In the genomic region with DNA sequence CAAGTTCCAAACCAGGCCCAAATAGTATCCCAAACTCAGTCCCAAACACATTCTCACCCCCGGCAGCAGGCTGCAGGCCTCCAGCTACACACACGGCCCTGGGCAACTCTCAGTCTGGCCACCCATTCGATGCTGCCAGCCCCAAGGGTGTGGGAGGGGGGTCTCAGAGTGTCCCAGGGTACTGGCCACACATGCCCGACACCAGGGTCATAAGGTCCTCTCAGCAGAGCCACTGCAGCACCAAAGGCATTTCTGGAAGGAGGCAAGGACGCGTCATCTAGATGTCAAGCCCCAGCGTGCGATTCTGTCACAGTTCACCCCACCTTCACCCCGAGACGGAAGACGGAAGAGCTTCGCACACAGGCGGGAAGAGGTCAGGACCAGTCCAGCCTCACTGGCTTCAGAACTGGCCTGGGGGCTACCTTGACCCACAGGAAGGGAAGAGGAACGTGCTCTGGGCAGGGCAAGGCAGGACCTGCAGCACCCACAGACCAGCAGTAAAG, we compare ENCODE assay signal across 13 cellular contexts. TPM values are rescaled to one million over a fixed set of nuclear protein-coding genes. Genes with fewer than 3 reads are reported as not detected.
A peak's percentile ranks its signal among the peaks of the same experiment; 100 is the strongest.
DNase-seq lines count a peak whose midpoint lies in the region; ATAC-seq and TF ChIP-seq lines count a peak whose summit lies in the region.
"Had no signal": no experiment of that assay in that cellular context is flagged by ENCODE, and none has a peak within 500 bp of the region (broad histone marks: within the 10 kb centered on the region; RNA-seq: fewer than 3 reads in every experiment).

No MANE protein-coding gene starts in this region.

- H3K4ac ChIP-seq in H9 (ENCODE audit: low read depth, low read length), result no peak overlapping the region

- H3K23me2 ChIP-seq in H9 (ENCODE audit: insufficient read length, low read depth, low read length, poor library complexity, severe bottlenecking), result no peaks in the 10 kb centered on the region

- H2BK12ac ChIP-seq in H9 (ENCODE audit: insufficient read length, low read depth, low read length), result no peak overlapping the region

- no peak overlapping the region for H2AFZ ChIP-seq in H9 (ENCODE audit: low read length)

- no peak overlapping the region for H2BK20ac ChIP-seq in H9 (ENCODE audit: low read depth, low read length, poor library complexity, severe bottlenecking)

- DNase-seq in H9 (no peak), chondrocyte (ENCODE audit: low spot score) (no peak), left colon (no peak), spleen (peak; percentile 64), mesothelial cell of epicardium (ENCODE audit: low spot score in 2 of 2, unreplicated experiment in 2 of 2) (no peak), SW480 (ENCODE audit: low spot score) (no peak), middle frontal gyrus (ENCODE audit: extremely low spot score, low spot score) (no peak), Kasumi-1 (lab: John Stamatoyannopoulos, UW) (no peak)
- DNase-seq: activated CD4-positive, CD25-positive, alpha-beta regulatory T cell; DMS153; effector memory CD8-positive, alpha-beta T cell; NCI-H1048 had no signal

- H3K4me1 Mint-ChIP-seq in H9 (peaks cover 0 to 5% of the 10 kb centered on the region in 2 experiments; a peak in 1 of 4 replicates), chondrocyte (ENCODE audit: low read depth) (peaks cover 23% of the 10 kb centered on the region), mesothelial cell of epicardium (peaks cover 8% of the 10 kb centered on the region)

- H2BK120ac ChIP-seq in H9 (ENCODE audit: low read depth, low read length, poor library complexity, severe bottlenecking), result no peak overlapping the region

- H3K27ac Mint-ChIP-seq in H9 (peak overlapping the region in 2 of 3 experiments; percentile 33 to 62; a peak in 5 of 7 replicates), chondrocyte (ENCODE audit: unreplicated experiment) (peak overlapping the region; percentile 78), mesothelial cell of epicardium (no peak overlapping the region)
- H3K27ac Mint-ChIP-seq: B cell; effector memory CD8-positive, alpha-beta T cell had no signal

- H3K27ac ChIP-seq in H9 (ENCODE audit: insufficient read length, low read depth, low read length) (no peak overlapping the region), spleen (peak overlapping the region in 4 of 8 donors; percentile 25 to 54 (median 38))

- ATAC-seq in left colon, result peak; percentile 22
- ATAC-seq: effector memory CD8-positive, alpha-beta T cell had no signal

- no peaks in the 10 kb centered on the region for H3K79me2 ChIP-seq in H9 (ENCODE audit: insufficient read depth, low read length)

- H4K5ac ChIP-seq in H9 (ENCODE audit: insufficient read length, low read depth, low read length), result no peak overlapping the region

- no CpG with 5 or more reads among the region's 14 CpGs for WGBS in H9 (ENCODE audit: extremely low coverage, insufficient read length, low lambda C conversion rate)
- WGBS in spleen, 5 donors, result 65 to 83% (median 70%) methylated on average over 14 of the region's 14 CpGs

- H3K56ac ChIP-seq in H9 (ENCODE audit: insufficient read length, low read depth, low read length), result no peak overlapping the region

- no peak overlapping the region for H2BK15ac ChIP-seq in H9 (ENCODE audit: low read depth, low read length)

- no peak overlapping the region for H3K9ac ChIP-seq in H9 (ENCODE audit: extremely low read depth, insufficient read length, low read length)

- H4K8ac ChIP-seq in H9 (replicated peaks; ENCODE audit: insufficient read length, low read depth, low read length), result no peak overlapping the region

- no peak overlapping the region for H3K4me3 ChIP-seq in spleen

- no peak overlapping the region for H2AK5ac ChIP-seq in H9 (ENCODE audit: insufficient read length, low read length)

- no peak overlapping the region for H3T11ph ChIP-seq in H9 (ENCODE audit: low read length)

- H3K9me3 ChIP-seq in H9 (ENCODE audit: control insufficient read depth, low read depth, low read length) (no peaks in the 10 kb centered on the region), spleen (no peaks in the 10 kb centered on the region)

- H2BK5ac ChIP-seq in H9 (ENCODE audit: insufficient read length, low read length), result no peak overlapping the region

- H4K91ac ChIP-seq in H9 (ENCODE audit: insufficient read length, low read depth, low read length), result no peak overlapping the region

- no peak overlapping the region for H3K23ac ChIP-seq in H9 (ENCODE audit: insufficient read length, low read depth, low read length)

- H3K18ac ChIP-seq in H9 (ENCODE audit: insufficient read length, low read depth, low read length), result no peak overlapping the region

- no peak overlapping the region for H3K4me3 Mint-ChIP-seq in H9
- H3K4me3 Mint-ChIP-seq in chondrocyte (ENCODE audit: unreplicated experiment), result no peak overlapping the region
- H3K4me3 Mint-ChIP-seq in mesothelial cell of epicardium, result no peak overlapping the region
- H3K4me3 Mint-ChIP-seq: B cell; effector memory CD8-positive, alpha-beta T cell had no signal

- H3K4me1 ChIP-seq in H9 (ENCODE audit: insufficient read depth, low read length) (no peaks in the 10 kb centered on the region), spleen (peaks cover 0 to 33% (median 9%) of the 10 kb centered on the region in 6 donors)

- peaks cover under 1% of the 10 kb centered on the region for H3K79me1 ChIP-seq in H9 (ENCODE audit: insufficient read depth, low read depth, low read length, poor library complexity, severe bottlenecking)

- no peaks in the 10 kb centered on the region for H4K20me1 ChIP-seq in H9 (ENCODE audit: control insufficient read depth, insufficient read depth, insufficient read length)

- TF ChIP-seq CTCF in H9 (conservative IDR thresholded peaks at IDR 0.05) (no peak), chondrocyte (IDR thresholded peaks at IDR 0.05) (no peak), spleen (IDR thresholded peaks at IDR 0.05 in 8 of 11, conservative IDR thresholded peaks at IDR 0.05 in 3 of 11) (no peak), mesothelial cell of epicardium (IDR thresholded peaks at IDR 0.05; ENCODE audit: unreplicated experiment) (no peak)

- peaks cover 6 to 28% (median 15%) of the 10 kb centered on the region in 3 experiments; a peak in 6 of 7 replicates for H3K36me3 Mint-ChIP-seq in H9 (ENCODE audit: insufficient read depth in 1 of 3, low read depth in 3 of 3)
- peaks cover 15% of the 10 kb centered on the region for H3K36me3 Mint-ChIP-seq in chondrocyte (ENCODE audit: low read depth)
- peaks cover 10% of the 10 kb centered on the region for H3K36me3 Mint-ChIP-seq in mesothelial cell of epicardium

- H3K27me3 ChIP-seq in H9 (ENCODE audit: insufficient read depth, low read length), result no peaks in the 10 kb centered on the region
- H3K27me3 ChIP-seq in spleen (replicated peaks in 1 of 7), result no peaks in the 10 kb centered on the region

- no peak overlapping the region for H3K4me2 ChIP-seq in H9 (ENCODE audit: insufficient read depth, insufficient read length, low read length)

- H3K14ac ChIP-seq in H9 (ENCODE audit: insufficient read depth, low read length), result no peak overlapping the region

- no peaks in the 10 kb centered on the region for H3K27me3 Mint-ChIP-seq in H9 (ENCODE audit: low read depth)
- no peaks in the 10 kb centered on the region for H3K27me3 Mint-ChIP-seq in chondrocyte (ENCODE audit: low read depth)
- no peaks in the 10 kb centered on the region for H3K27me3 Mint-ChIP-seq in mesothelial cell of epicardium (ENCODE audit: low read depth)
- H3K27me3 Mint-ChIP-seq: B cell; effector memory CD8-positive, alpha-beta T cell had no signal

- no peaks in the 10 kb centered on the region for H3K9me3 Mint-ChIP-seq in H9
- H3K9me3 Mint-ChIP-seq in chondrocyte (ENCODE audit: low read depth), result no peaks in the 10 kb centered on the region
- no peaks in the 10 kb centered on the region for H3K9me3 Mint-ChIP-seq in mesothelial cell of epicardium
- H3K9me3 Mint-ChIP-seq: effector memory CD8-positive, alpha-beta T cell had no signal

- H3K36me3 ChIP-seq in spleen, result peaks cover 0 to 38% (median 0%) of the 10 kb centered on the region in 6 donors

- intact Hi-C loops in left colon (cut with DNase I, micrococcal nuclease) (no loop called here), spleen (cut with DNase I; ENCODE audit: low total_unique reads) (loop anchor here (10.0 kb wide), 1 partner anchor 54 kb away; a partner anchor contains a TSS)

- no peak for TF ChIP-seq POLR2A in spleen (IDR thresholded peaks at IDR 0.05)

RNA-seq across cellular contexts. Expression of a gene that starts 9.5 kb away (rescaled TPM):
- total RNA-seq in H9 (2021), result 217 and 218 TPM in 2 replicates
- total RNA-seq in chondrocyte, result 237 to 1,930 TPM (median 1,885 TPM) in 3 replicates
- 100 to 1,000 TPM in 1 of 2 donors, 10 to 100 TPM in 1; 36.9 to 484 TPM for total RNA-seq in left colon
- total RNA-seq in spleen, result 100 to 1,000 TPM in 3 of 7 donors, 10 to 100 TPM in 4; 30.4 to 369 (median 86.3) TPM
- 100 to 1,000 TPM in 1 of 3 donors, 10 to 100 TPM in 2; 56.3 to 154 (median 80.1) TPM for polyA plus RNA-seq in spleen
- 235 to 248 TPM (median 238 TPM) in 3 replicates for total RNA-seq in mesothelial cell of epicardium

RNA-seq across cellular contexts. Expression of a gene that starts 22.5 kb away (rescaled TPM):
- total RNA-seq in H9 (2021) (81.7 and 94.6 TPM in 2 replicates), chondrocyte (15.8 to 24.2 TPM (median 18.8 TPM) in 3 replicates), left colon (1 to 10 TPM; 4.8 to 4.9 TPM), spleen (10 to 100 TPM; 23.3 to 38.2 (median 30.1) TPM), mesothelial cell of epicardium (94.4 to 101 TPM (median 98.4 TPM) in 3 replicates)
- 10 to 100 TPM; 13.6 to 20.8 (median 14.3) TPM for polyA plus RNA-seq in spleen

RNA-seq across cellular contexts. Expression of a gene that starts 54.7 kb away (rescaled TPM):
- 96.5 and 111 TPM in 2 replicates for total RNA-seq in H9 (2021)
- 71.3 to 74.0 TPM (median 71.5 TPM) in 3 replicates for total RNA-seq in chondrocyte
- total RNA-seq in left colon, result 100 to 1,000 TPM; 161 to 165 TPM
- total RNA-seq in spleen, result 100 to 1,000 TPM in 4 of 7 donors, 10 to 100 TPM in 3; 67.8 to 131 (median 105) TPM
- 100 to 1,000 TPM in 1 of 3 donors, 10 to 100 TPM in 2; 78.8 to 114 (median 83.3) TPM for polyA plus RNA-seq in spleen
- 37.6 to 40.7 TPM (median 40.0 TPM) in 3 replicates for total RNA-seq in mesothelial cell of epicardium
